ENCODE assay signal across 1 cellular context in the genomic region with DNA sequence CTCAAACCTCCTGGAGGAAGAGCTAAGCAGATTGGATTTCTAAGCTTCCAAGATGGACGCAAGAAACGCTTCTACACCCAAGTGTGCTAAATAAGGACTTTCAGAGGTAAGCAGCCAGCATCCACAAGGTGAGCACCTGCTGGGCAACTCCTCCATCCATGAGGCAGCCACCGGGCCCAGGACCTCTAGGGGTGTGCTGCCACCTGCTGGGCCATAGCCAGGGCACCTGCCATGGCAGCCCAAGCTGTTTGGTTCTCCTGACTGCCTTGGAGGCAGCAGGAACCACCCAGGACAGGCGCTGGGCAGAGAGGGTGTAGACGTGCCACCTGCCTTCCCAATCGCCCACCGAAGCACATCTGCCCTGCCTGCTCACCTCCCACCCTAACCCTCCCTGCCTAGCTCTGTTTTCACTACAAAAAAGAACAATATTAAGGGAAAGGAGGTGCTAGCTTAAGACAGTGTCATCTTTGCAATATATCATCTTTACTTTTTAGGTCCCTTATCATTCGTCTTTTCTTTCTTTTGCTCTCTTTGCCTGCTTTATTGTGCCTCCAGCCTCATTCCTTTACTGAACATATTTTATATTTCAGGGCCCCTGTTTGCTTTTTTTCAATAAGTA.
TF ChIP-seq lines count a peak whose summit lies in the region.

No MANE protein-coding gene starts in this region.

TF ChIP-seq in HepG2, 621 proteins besides CTCF, POLR2A, EP300 and RAD21 (continues in another document):
- no peak for TF ChIP-seq SETDB1 (CRISPR knock-in tag; IDR thresholded peaks at IDR 0.05; ENCODE audit: borderline replicate concordance)
- no peak for TF ChIP-seq ZNF557 (CRISPR knock-in tag; IDR thresholded peaks at IDR 0.05)
- TF ChIP-seq, protein P1, sequence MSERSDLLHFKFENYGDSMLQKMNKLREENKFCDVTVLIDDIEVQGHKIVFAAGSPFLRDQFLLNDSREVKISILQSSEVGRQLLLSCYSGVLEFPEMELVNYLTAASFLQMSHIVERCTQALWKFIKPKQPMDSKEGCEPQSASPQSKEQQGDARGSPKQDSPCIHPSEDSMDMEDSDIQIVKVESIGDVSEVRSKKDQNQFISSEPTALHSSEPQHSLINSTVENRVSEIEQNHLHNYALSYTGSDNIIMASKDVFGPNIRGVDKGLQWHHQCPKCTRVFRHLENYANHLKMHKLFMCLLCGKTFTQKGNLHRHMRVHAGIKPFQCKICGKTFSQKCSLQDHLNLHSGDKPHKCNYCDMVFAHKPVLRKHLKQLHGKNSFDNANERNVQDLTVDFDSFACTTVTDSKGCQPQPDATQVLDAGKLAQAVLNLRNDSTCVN (CRISPR knock-in tag; IDR thresholded peaks at IDR 0.05; ENCODE audit: borderline replicate concordance), result peak; percentile 59; the same call in 1 of the 2 replicates
- no peak for TF ChIP-seq FOXA1 (IDR thresholded peaks at IDR 0.05)
- TF ChIP-seq FOXA1 (CRISPR knock-in tag; IDR thresholded peaks at IDR 0.05), result peak; percentile 26; the same call in 1 of the 2 replicates
- TF ChIP-seq, protein P2, sequence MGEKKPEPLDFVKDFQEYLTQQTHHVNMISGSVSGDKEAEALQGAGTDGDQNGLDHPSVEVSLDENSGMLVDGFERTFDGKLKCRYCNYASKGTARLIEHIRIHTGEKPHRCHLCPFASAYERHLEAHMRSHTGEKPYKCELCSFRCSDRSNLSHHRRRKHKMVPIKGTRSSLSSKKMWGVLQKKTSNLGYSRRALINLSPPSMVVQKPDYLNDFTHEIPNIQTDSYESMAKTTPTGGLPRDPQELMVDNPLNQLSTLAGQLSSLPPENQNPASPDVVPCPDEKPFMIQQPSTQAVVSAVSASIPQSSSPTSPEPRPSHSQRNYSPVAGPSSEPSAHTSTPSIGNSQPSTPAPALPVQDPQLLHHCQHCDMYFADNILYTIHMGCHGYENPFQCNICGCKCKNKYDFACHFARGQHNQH (CRISPR knock-in tag; IDR thresholded peaks at IDR 0.05), result peak; percentile 72; the same call in 1 of the 2 replicates
- TF ChIP-seq GABPA (IDR thresholded peaks at IDR 0.05; ENCODE audit: low read depth, low read length), result no peak
- no peak for TF ChIP-seq GABPA (CRISPR knock-in tag; IDR thresholded peaks at IDR 0.05; ENCODE audit: low read depth)
- TF ChIP-seq MYC (CRISPR knock-in tag; IDR thresholded peaks at IDR 0.05; ENCODE audit: borderline replicate concordance), result peak; percentile 74; the same call in 1 of the 2 replicates
- no peak for TF ChIP-seq ZNF101 (CRISPR knock-in tag; IDR thresholded peaks at IDR 0.05; ENCODE audit: borderline replicate concordance, low read depth)
- peak; percentile 24; the same call in 1 of the 2 replicates for TF ChIP-seq NRL (CRISPR knock-in tag; IDR thresholded peaks at IDR 0.05; ENCODE audit: borderline replicate concordance)
- 0 out of 2 replicates have a peak, but pooled peaks have one; percentile 31 for TF ChIP-seq TBX2 (CRISPR knock-in tag; IDR thresholded peaks at IDR 0.05; ENCODE audit: borderline replicate concordance)
- TF ChIP-seq, protein P3, sequence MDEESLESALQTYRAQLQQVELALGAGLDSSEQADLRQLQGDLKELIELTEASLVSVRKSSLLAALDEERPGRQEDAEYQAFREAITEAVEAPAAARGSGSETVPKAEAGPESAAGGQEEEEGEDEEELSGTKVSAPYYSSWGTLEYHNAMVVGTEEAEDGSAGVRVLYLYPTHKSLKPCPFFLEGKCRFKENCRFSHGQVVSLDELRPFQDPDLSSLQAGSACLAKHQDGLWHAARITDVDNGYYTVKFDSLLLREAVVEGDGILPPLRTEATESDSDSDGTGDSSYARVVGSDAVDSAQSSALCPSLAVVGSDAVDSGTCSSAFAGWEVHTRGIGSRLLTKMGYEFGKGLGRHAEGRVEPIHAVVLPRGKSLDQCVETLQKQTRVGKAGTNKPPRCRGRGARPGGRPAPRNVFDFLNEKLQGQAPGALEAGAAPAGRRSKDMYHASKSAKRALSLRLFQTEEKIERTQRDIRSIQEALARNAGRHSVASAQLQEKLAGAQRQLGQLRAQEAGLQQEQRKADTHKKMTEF (CRISPR knock-in tag; IDR thresholded peaks at IDR 0.05), result peak; percentile 60; the same call in 1 of the 2 replicates
- TF ChIP-seq KAT2B (IDR thresholded peaks at IDR 0.05; ENCODE audit: borderline replicate concordance, low read depth, low read length), result no peak
- no peak; the same call in 1 of the 2 replicates for TF ChIP-seq ZSCAN21 (CRISPR knock-in tag; IDR thresholded peaks at IDR 0.05; ENCODE audit: borderline replicate concordance)
- TF ChIP-seq, protein P4, sequence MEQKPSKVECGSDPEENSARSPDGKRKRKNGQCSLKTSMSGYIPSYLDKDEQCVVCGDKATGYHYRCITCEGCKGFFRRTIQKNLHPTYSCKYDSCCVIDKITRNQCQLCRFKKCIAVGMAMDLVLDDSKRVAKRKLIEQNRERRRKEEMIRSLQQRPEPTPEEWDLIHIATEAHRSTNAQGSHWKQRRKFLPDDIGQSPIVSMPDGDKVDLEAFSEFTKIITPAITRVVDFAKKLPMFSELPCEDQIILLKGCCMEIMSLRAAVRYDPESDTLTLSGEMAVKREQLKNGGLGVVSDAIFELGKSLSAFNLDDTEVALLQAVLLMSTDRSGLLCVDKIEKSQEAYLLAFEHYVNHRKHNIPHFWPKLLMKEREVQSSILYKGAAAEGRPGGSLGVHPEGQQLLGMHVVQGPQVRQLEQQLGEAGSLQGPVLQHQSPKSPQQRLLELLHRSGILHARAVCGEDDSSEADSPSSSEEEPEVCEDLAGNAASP (CRISPR knock-in tag; IDR thresholded peaks at IDR 0.05; ENCODE audit: borderline replicate concordance), result peak; percentile 51; the same call in 1 of the 2 replicates
- no peak for TF ChIP-seq ZNF235 (CRISPR knock-in tag; IDR thresholded peaks at IDR 0.05; ENCODE audit: borderline replicate concordance)
- 0 out of 2 replicates have a peak, but pooled peaks have one; percentile 34 for TF ChIP-seq RXRB (CRISPR knock-in tag; IDR thresholded peaks at IDR 0.05; ENCODE audit: borderline replicate concordance)
- TF ChIP-seq BORCS8-MEF2B (CRISPR knock-in tag; IDR thresholded peaks at IDR 0.05), result peak; percentile 51; the same call in 1 of the 2 replicates
- 0 out of 2 replicates have a peak, but pooled peaks have one; percentile 21 for TF ChIP-seq ZNF761 (CRISPR knock-in tag; conservative IDR thresholded peaks at IDR 0.05)
- no peak for TF ChIP-seq HES4 (CRISPR knock-in tag; IDR thresholded peaks at IDR 0.05; ENCODE audit: borderline replicate concordance)
- no peak for TF ChIP-seq SIX1 (CRISPR knock-in tag; IDR thresholded peaks at IDR 0.05; ENCODE audit: borderline replicate concordance)
- peak; percentile 56; the same call in 1 of the 2 replicates for TF ChIP-seq ELF3 (CRISPR knock-in tag; IDR thresholded peaks at IDR 0.05)
- no peak for TF ChIP-seq PCBP1 (IDR thresholded peaks at IDR 0.05; ENCODE audit: borderline replicate concordance, low read depth, low read length)
- 0 out of 2 replicates have a peak, but pooled peaks have one; percentile 64 for TF ChIP-seq KAT7 (CRISPR knock-in tag; IDR thresholded peaks at IDR 0.05; ENCODE audit: borderline replicate concordance)
- peak; percentile 69; the same call in 1 of the 2 replicates for TF ChIP-seq THAP11 (CRISPR knock-in tag; IDR thresholded peaks at IDR 0.05)
- TF ChIP-seq ZSCAN9 (CRISPR knock-in tag; IDR thresholded peaks at IDR 0.05; ENCODE audit: borderline replicate concordance), result 0 out of 2 replicates have a peak, but pooled peaks have one; percentile 43
- TF ChIP-seq RAD51 (IDR thresholded peaks at IDR 0.05; ENCODE audit: borderline replicate concordance), result no peak
- TF ChIP-seq YEATS2 (CRISPR knock-in tag; IDR thresholded peaks at IDR 0.05; ENCODE audit: borderline replicate concordance), result peak; percentile 50; the same call in 1 of the 2 replicates
- 0 out of 2 replicates have a peak, but pooled peaks have one; percentile 55 for TF ChIP-seq ZSCAN25 (CRISPR knock-in tag; IDR thresholded peaks at IDR 0.05)
- TF ChIP-seq KDM3A (CRISPR knock-in tag; IDR thresholded peaks at IDR 0.05; ENCODE audit: low read depth), result 0 out of 2 replicates have a peak, but pooled peaks have one; percentile 50
- no peak for TF ChIP-seq NONO (IDR thresholded peaks at IDR 0.05)
- TF ChIP-seq NONO (CRISPR knock-in tag; conservative IDR thresholded peaks at IDR 0.05), result no peak
- TF ChIP-seq, protein P5, sequence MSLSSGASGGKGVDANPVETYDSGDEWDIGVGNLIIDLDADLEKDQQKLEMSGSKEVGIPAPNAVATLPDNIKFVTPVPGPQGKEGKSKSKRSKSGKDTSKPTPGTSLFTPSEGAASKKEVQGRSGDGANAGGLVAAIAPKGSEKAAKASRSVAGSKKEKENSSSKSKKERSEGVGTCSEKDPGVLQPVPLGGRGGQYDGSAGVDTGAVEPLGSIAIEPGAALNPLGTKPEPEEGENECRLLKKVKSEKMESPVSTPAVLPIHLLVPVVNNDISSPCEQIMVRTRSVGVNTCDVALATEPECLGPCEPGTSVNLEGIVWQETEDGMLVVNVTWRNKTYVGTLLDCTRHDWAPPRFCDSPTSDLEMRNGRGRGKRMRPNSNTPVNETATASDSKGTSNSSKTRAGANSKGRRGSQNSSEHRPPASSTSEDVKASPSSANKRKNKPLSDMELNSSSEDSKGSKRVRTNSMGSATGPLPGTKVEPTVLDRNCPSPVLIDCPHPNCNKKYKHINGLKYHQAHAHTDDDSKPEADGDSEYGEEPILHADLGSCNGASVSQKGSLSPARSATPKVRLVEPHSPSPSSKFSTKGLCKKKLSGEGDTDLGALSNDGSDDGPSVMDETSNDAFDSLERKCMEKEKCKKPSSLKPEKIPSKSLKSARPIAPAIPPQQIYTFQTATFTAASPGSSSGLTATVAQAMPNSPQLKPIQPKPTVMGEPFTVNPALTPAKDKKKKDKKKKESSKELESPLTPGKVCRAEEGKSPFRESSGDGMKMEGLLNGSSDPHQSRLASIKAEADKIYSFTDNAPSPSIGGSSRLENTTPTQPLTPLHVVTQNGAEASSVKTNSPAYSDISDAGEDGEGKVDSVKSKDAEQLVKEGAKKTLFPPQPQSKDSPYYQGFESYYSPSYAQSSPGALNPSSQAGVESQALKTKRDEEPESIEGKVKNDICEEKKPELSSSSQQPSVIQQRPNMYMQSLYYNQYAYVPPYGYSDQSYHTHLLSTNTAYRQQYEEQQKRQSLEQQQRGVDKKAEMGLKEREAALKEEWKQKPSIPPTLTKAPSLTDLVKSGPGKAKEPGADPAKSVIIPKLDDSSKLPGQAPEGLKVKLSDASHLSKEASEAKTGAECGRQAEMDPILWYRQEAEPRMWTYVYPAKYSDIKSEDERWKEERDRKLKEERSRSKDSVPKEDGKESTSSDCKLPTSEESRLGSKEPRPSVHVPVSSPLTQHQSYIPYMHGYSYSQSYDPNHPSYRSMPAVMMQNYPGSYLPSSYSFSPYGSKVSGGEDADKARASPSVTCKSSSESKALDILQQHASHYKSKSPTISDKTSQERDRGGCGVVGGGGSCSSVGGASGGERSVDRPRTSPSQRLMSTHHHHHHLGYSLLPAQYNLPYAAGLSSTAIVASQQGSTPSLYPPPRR (CRISPR knock-in tag; IDR thresholded peaks at IDR 0.05; ENCODE audit: borderline replicate concordance), result 0 out of 2 replicates have a peak, but pooled peaks have one; percentile 13
- no peak for TF ChIP-seq NR2C2 (CRISPR knock-in tag; IDR thresholded peaks at IDR 0.05; ENCODE audit: borderline replicate concordance)
- no peak for TF ChIP-seq HOXA5 (CRISPR knock-in tag; IDR thresholded peaks at IDR 0.05)
- peak; percentile 36; the same call in 1 of the 2 replicates for TF ChIP-seq BHLHE40 (IDR thresholded peaks at IDR 0.05; ENCODE audit: low read length)
- TF ChIP-seq HIVEP1 (CRISPR knock-in tag; IDR thresholded peaks at IDR 0.05), result no peak
- TF ChIP-seq PCBP2 (optimal IDR thresholded peaks at IDR 0.05; ENCODE audit: low read depth, low read length, poor library complexity, severe bottlenecking), result no peak
- TF ChIP-seq PPARG (CRISPR knock-in tag; conservative IDR thresholded peaks at IDR 0.05), result 0 out of 2 replicates have a peak, but pooled peaks have one; percentile 18
- TF ChIP-seq, protein P6, sequence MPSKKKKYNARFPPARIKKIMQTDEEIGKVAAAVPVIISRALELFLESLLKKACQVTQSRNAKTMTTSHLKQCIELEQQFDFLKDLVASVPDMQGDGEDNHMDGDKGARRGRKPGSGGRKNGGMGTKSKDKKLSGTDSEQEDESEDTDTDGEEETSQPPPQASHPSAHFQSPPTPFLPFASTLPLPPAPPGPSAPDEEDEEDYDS (CRISPR knock-in tag; IDR thresholded peaks at IDR 0.05), result peak; percentile 47; the same call in 1 of the 2 replicates
- TF ChIP-seq POGK (CRISPR knock-in tag; conservative IDR thresholded peaks at IDR 0.05), result 0 out of 2 replicates have a peak, but pooled peaks have one; percentile 22
- peak; percentile 39; the same call in 1 of the 2 replicates for TF ChIP-seq GABPB1 (CRISPR knock-in tag; IDR thresholded peaks at IDR 0.05)
- peak; percentile 35; the same call in 1 of the 2 replicates for TF ChIP-seq SPEN (CRISPR knock-in tag; IDR thresholded peaks at IDR 0.05; ENCODE audit: low read depth)
- TF ChIP-seq HOXA9 (CRISPR knock-in tag; IDR thresholded peaks at IDR 0.05; ENCODE audit: borderline replicate concordance), result no peak
- peak; percentile 61; the same call in 1 of the 2 replicates for TF ChIP-seq GATAD1 (CRISPR knock-in tag; IDR thresholded peaks at IDR 0.05)
- TF ChIP-seq TBL1XR1 (IDR thresholded peaks at IDR 0.05; ENCODE audit: borderline replicate concordance, low read length, partially characterized antibody), result no peak
- TF ChIP-seq NFKB2 (CRISPR knock-in tag; IDR thresholded peaks at IDR 0.05; ENCODE audit: borderline replicate concordance), result peak; percentile 32; the same call in 1 of the 2 replicates
- TF ChIP-seq MYNN (CRISPR knock-in tag; IDR thresholded peaks at IDR 0.05; ENCODE audit: low read depth), result no peak
- no peak for TF ChIP-seq KLF13 (CRISPR knock-in tag; IDR thresholded peaks at IDR 0.05)
- TF ChIP-seq, protein P7, sequence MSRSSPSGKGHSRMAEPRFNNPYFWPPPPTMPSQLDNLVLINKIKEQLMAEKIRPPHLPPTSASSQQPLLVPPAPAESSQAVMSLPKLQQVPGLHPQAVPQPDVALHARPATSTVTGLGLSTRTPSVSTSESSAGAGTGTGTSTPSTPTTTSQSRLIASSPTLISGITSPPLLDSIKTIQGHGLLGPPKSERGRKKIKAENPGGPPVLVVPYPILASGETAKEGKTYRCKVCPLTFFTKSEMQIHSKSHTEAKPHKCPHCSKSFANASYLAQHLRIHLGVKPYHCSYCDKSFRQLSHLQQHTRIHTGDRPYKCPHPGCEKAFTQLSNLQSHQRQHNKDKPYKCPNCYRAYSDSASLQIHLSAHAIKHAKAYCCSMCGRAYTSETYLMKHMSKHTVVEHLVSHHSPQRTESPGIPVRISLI (CRISPR knock-in tag; IDR thresholded peaks at IDR 0.05; ENCODE audit: borderline replicate concordance), result peak; percentile 43; the same call in 1 of the 2 replicates
